In genomic region chr3:161252143-161252542, GRCh38 we compare ENCODE assay signal across 24 cellular contexts. TPM values are rescaled to one million over a fixed set of nuclear protein-coding genes. Genes with fewer than 3 reads are reported as not detected.
DNase-seq lines count a peak whose midpoint lies in the region; ATAC-seq, FAIRE-seq and TF ChIP-seq lines count a peak whose summit lies in the region.
"Had no signal": no experiment of that assay in that cellular context is flagged by ENCODE, and none has a peak within 500 bp of the region (broad histone marks: within the 10 kb centered on the region; RNA-seq: fewer than 3 reads in every experiment).

No MANE protein-coding gene starts in this region.

- dilution Hi-C loops in mammary epithelial cell (cut with HindIII; ENCODE audit: low sequenced_read_pairs) = no loop called here

- TF ChIP-seq RAD21 in K562 (CRISPR knock-in tag; conservative IDR thresholded peaks at IDR 0.05 in 1 of 2, IDR thresholded peaks at IDR 0.05 in 1 of 2) = no peak

- no peak for TF ChIP-seq EP300 in K562 (IDR thresholded peaks at IDR 0.05; ENCODE audit: low read length)

- POLR2A ChIA-PET in MCF 10A (lab: Yijun Ruan, JAX) = interaction anchor here (0.6 to 1.3 kb wide), 2 partner anchors 31 to 153 kb away, joined by 3 read pairs; partner anchors contain the start of gene NMD3
- POLR2A ChIA-PET in K562 (lab: Yijun Ruan, JAX) = interaction anchor here (0.5 to 1.7 kb wide), 3 partner anchors 10 to 308 kb away, joined by 3 to 4 read pairs (median 4); no protein-coding TSS in a partner anchor
- POLR2A ChIA-PET in CD4-positive, alpha-beta memory T cell (lab: Charles Lee; ENCODE audit: partially characterized antibody) = no interaction called here

- peaks cover 86% of the 10 kb centered on the region for H3K36me3 Mint-ChIP-seq in MCF 10A (ENCODE audit: insufficient read depth, unreplicated experiment)
- H3K36me3 Mint-ChIP-seq in CD4-positive, alpha-beta memory T cell = peaks cover 51 to 64% of the 10 kb centered on the region in 2 donors

- no peaks in the 10 kb centered on the region for H3K9me3 Mint-ChIP-seq in MCF 10A (ENCODE audit: unreplicated experiment)
- H3K9me3 Mint-ChIP-seq in CD4-positive, alpha-beta memory T cell = no peaks in the 10 kb centered on the region
- H3K9me3 Mint-ChIP-seq: CD14-positive monocyte; CD4-positive, alpha-beta T cell had no signal

- H3K36me3 ChIP-seq in mammary epithelial cell (ENCODE audit: insufficient read depth, low read length) (peaks cover 51% of the 10 kb centered on the region), K562 (ENCODE audit: control insufficient read depth, insufficient read depth, low read length) (peaks cover 76% of the 10 kb centered on the region)
- H3K36me3 ChIP-seq in CD4-positive, alpha-beta memory T cell (ENCODE audit: insufficient read depth, low read length) = peaks cover 39% of the 10 kb centered on the region

- H3K4me1 Mint-ChIP-seq in MCF 10A (ENCODE audit: insufficient read depth, unreplicated experiment) = peaks cover 9% of the 10 kb centered on the region
- H3K4me1 Mint-ChIP-seq in CD4-positive, alpha-beta memory T cell = peaks cover 0 to 7% (median 5%) of the 10 kb centered on the region in 4 donors
- H3K4me1 Mint-ChIP-seq: CD14-positive monocyte had no signal

- ATAC-seq in K562 = no peak
- ATAC-seq: A549 had no signal

- no peak for FAIRE-seq in K562 (lab: Jason Lieb, UNC)
- FAIRE-seq: A549, GM12891, GM18507 had no signal

- H3K9ac ChIP-seq in mammary epithelial cell (ENCODE audit: insufficient read depth, low read length) (no peak overlapping the region), K562 (ENCODE audit: insufficient read depth in 1 of 2, low read depth in 2 of 2, low read length in 2 of 2) (no peak overlapping the region)
- H3K9ac ChIP-seq: BLaER1 treated with 17β-estradiol and CSF1 and Interleukin-3, amounts not matched to agents 10 nM and 100 nM had no signal

- CTCF ChIA-PET in mammary epithelial cell (lab: Charles Lee; ENCODE audit: low non-redundant PET) = no interaction called here
- CTCF ChIA-PET in MCF 10A (lab: Yijun Ruan, JAX) = interaction anchor here (0.6 kb wide), 1 partner anchor 455 kb away, joined by 3 read pairs; no protein-coding TSS in a partner anchor
- CTCF ChIA-PET in K562 (lab: Yijun Ruan, JAX; ENCODE audit: low intra/inter-chr PET ratio) = no interaction called here
- CTCF ChIA-PET in CD4-positive, alpha-beta memory T cell (lab: Charles Lee; ENCODE audit: partially characterized antibody) = no interaction called here

- peaks cover 24% of the 10 kb centered on the region for H3K79me2 ChIP-seq in mammary epithelial cell (ENCODE audit: insufficient read depth, low read length)
- no peaks in the 10 kb centered on the region for H3K79me2 ChIP-seq in K562 (ENCODE audit: control insufficient read depth, insufficient read depth, low read length)

- H3K27ac ChIP-seq in mammary epithelial cell (ENCODE audit: insufficient read depth, low read depth, low read length) (peak overlapping the region; percentile 37), K562 (ENCODE audit: extremely low read depth, low read depth, low read length) (no peak overlapping the region), epithelial cell of prostate (peak overlapping the region; percentile 54)
- H3K27ac ChIP-seq in CD4-positive, alpha-beta memory T cell (ENCODE audit: low read depth, low read length) = no peak overlapping the region
- H3K27ac ChIP-seq: 22Rv1; A549; BLaER1 treated with 17β-estradiol and CSF1 and Interleukin-3, amounts not matched to agents 10 nM and 100 nM had no signal

- H3K4me3 Mint-ChIP-seq in MCF 10A (ENCODE audit: unreplicated experiment) = no peak overlapping the region
- no peak overlapping the region for H3K4me3 Mint-ChIP-seq in CD4-positive, alpha-beta memory T cell
- H3K4me3 Mint-ChIP-seq: CD14-positive monocyte; CD4-positive, alpha-beta T cell had no signal

- no peaks in the 10 kb centered on the region for H3K27me3 Mint-ChIP-seq in MCF 10A (ENCODE audit: insufficient read depth, unreplicated experiment)
- H3K27me3 Mint-ChIP-seq in CD4-positive, alpha-beta memory T cell = no peaks in the 10 kb centered on the region
- H3K27me3 Mint-ChIP-seq: CD4-positive, alpha-beta T cell had no signal

- H3K4me2 ChIP-seq in mammary epithelial cell (ENCODE audit: insufficient read depth, low read depth, low read length) = no peak overlapping the region
- H3K4me2 ChIP-seq in K562 (ENCODE audit: insufficient read depth, low read length) = no peak overlapping the region
- H3K4me2 ChIP-seq: A549; BLaER1 treated with 17β-estradiol and CSF1 and Interleukin-3, amounts not matched to agents 10 nM and 100 nM had no signal

- H4K20me1 ChIP-seq in mammary epithelial cell (ENCODE audit: insufficient read depth, low read length) (no peaks in the 10 kb centered on the region), K562 (replicated peaks; ENCODE audit: control insufficient read depth, insufficient read depth, low read length) (no peaks in the 10 kb centered on the region)

- WGBS in mammary epithelial cell (ENCODE audit: low coverage, missing lambda C conversion rate) = 87% methylated on average over 5 of the region's 5 CpGs
- whole genome bisulfite sequencing in K562 (ENCODE audit: insufficient coverage, low coverage, missing lambda C conversion rate) = 96% methylated on average over 5 of the region's 5 CpGs

- intact Hi-C loops in mammary epithelial cell (cut with micrococcal nuclease) = no loop called here
- intact Hi-C loops in MCF 10A (cut with micrococcal nuclease) = no loop called here
- intact Hi-C loops in K562 (cut with micrococcal nuclease) = no loop called here
- intact Hi-C loops in CD4-positive, alpha-beta memory T cell (cut with micrococcal nuclease) = no loop called here

- H3K4me3 ChIP-seq in mammary epithelial cell (replicated peaks in 1 of 3; ENCODE audit: insufficient read depth in 1 of 3, low read depth in 2 of 3, low read length in 3 of 3) = no peak overlapping the region
- no peak overlapping the region for H3K4me3 ChIP-seq in K562
- no peak overlapping the region for H3K4me3 ChIP-seq in CD4-positive, alpha-beta memory T cell (ENCODE audit: low read length in 2 of 2)
- H3K4me3 ChIP-seq: A549; BLaER1 treated with 17β-estradiol and CSF1 and Interleukin-3, amounts not matched to agents 10 nM and 100 nM had no signal

- H3K27ac Mint-ChIP-seq in MCF 10A (ENCODE audit: low read depth, unreplicated experiment) = no peak overlapping the region
- no peak overlapping the region for H3K27ac Mint-ChIP-seq in CD4-positive, alpha-beta memory T cell
- H3K27ac Mint-ChIP-seq: CD4-positive, alpha-beta T cell had no signal

- TF ChIP-seq CTCF in mammary epithelial cell (conservative IDR thresholded peaks at IDR 0.05 in 1 of 2, IDR thresholded peaks at IDR 0.05 in 1 of 2; ENCODE audit: extremely low read depth in 1 of 2, insufficient read depth in 1 of 2, low read depth in 1 of 2, low read length in 2 of 2) (no peak), MCF 10A (IDR thresholded peaks at IDR 0.05; ENCODE audit: unreplicated experiment) (no peak), K562 (IDR thresholded peaks at IDR 0.05 in 2 of 3, conservative IDR thresholded peaks at IDR 0.05 in 1 of 3; ENCODE audit: insufficient read depth in 2 of 3, low read depth in 1 of 3, low read length in 3 of 3) (no peak)

- no peaks in the 10 kb centered on the region for H3K27me3 ChIP-seq in mammary epithelial cell (ENCODE audit: insufficient read depth, low read length)
- H3K27me3 ChIP-seq in K562 (ENCODE audit: control insufficient read depth in 2 of 2, insufficient read depth in 2 of 2, low read length in 2 of 2) = no peaks in the 10 kb centered on the region
- H3K27me3 ChIP-seq in CD4-positive, alpha-beta memory T cell (ENCODE audit: insufficient read depth, low read length) = no peaks in the 10 kb centered on the region
- H3K27me3 ChIP-seq: BE2C; BLaER1 treated with 17β-estradiol and CSF1 and Interleukin-3, amounts not matched to agents 10 nM and 100 nM had no signal

- BruUV-seq in mammary epithelial cell (replicated peaks; lab: Mats Ljungman, UMichigan) (no TSS peak), MCF 10A (replicated peaks; lab: Mats Ljungman, UMichigan) (no TSS peak), K562 (replicated peaks; lab: Mats Ljungman, UMichigan) (no TSS peak)

- H3K9me3 ChIP-seq in mammary epithelial cell (replicated peaks; ENCODE audit: insufficient read depth, low read length) (no peaks in the 10 kb centered on the region), K562 (replicated peaks; ENCODE audit: control insufficient read depth, insufficient read depth, low read depth, low read length) (no peaks in the 10 kb centered on the region)
- no peaks in the 10 kb centered on the region for H3K9me3 ChIP-seq in CD4-positive, alpha-beta memory T cell (ENCODE audit: control insufficient read depth in 1 of 2, low read length in 2 of 2)
- H3K9me3 ChIP-seq: A549; BE2C; BLaER1 treated with 17β-estradiol and CSF1 and Interleukin-3, amounts not matched to agents 10 nM and 100 nM had no signal

- H3K9me1 ChIP-seq in K562 (ENCODE audit: control insufficient read depth, insufficient read depth, low read length) = no peaks in the 10 kb centered on the region

- H3K4me1 ChIP-seq in mammary epithelial cell (ENCODE audit: insufficient read depth, low read length) (peaks cover 10% of the 10 kb centered on the region), K562 (replicated peaks in 1 of 2; ENCODE audit: control insufficient read depth in 2 of 2, insufficient read depth in 2 of 2, low read length in 2 of 2) (no peaks in the 10 kb centered on the region)
- no peaks in the 10 kb centered on the region for H3K4me1 ChIP-seq in CD4-positive, alpha-beta memory T cell (ENCODE audit: insufficient read depth, low read length)
- H3K4me1 ChIP-seq: A549, BE2C had no signal

- no peak for TF ChIP-seq POLR2A in K562 (conservative IDR thresholded peaks at IDR 0.05)

- H2AFZ ChIP-seq in mammary epithelial cell (ENCODE audit: low read depth, low read length) (no peak overlapping the region), K562 (ENCODE audit: low read depth, low read length) (no peak overlapping the region)

- DNase-seq in mammary epithelial cell = no peak
- no peak for DNase-seq in MCF 10A (ENCODE audit: unreplicated experiment)
- no peak for DNase-seq in K562 (ENCODE audit: extremely low read depth in 1 of 4, low spot score in 3 of 4)
- no peak for DNase-seq in epithelial cell of prostate (ENCODE audit: low read depth, low spot score)
- DNase-seq in CD4-positive, alpha-beta memory T cell = no peak
- DNase-seq in A172 (ENCODE audit: low spot score) = no peak
- DNase-seq: ACHN; AML-193; BE2C; Calu3; CD4-positive, alpha-beta T cell; COR-L47; DMS53; DMS79 treated with DMSO at 0.1 percent for 48 hours; GF-D8; GOT3; H7; HCEC 1CT had no signal

- in situ Hi-C loops in mammary epithelial cell (cut with MboI; ENCODE audit: low sequenced_read_pairs in 2 of 2) (loop anchor here in 1 of 2 donors (25.0 kb wide), 1 partner anchor 565 kb away; the partner anchor contains the start of gene ARL14), K562 (cut with MboI) (no loop called here)

RNA-seq across cellular contexts. Expression of gene NMD3, which starts 31.0 kb away (rescaled TPM):
- 100 to 1,000 TPM in 1 of 2 donors, 10 to 100 TPM in 1; 74.4 to 112 TPM for total RNA-seq in mammary epithelial cell
- 41.0 TPM for polyA plus RNA-seq in mammary epithelial cell
- polyA minus RNA-seq in mammary epithelial cell = 58.4 TPM
- 84.6 and 89.6 TPM in 2 replicates for total RNA-seq in MCF 10A (2022)
- total RNA-seq in K562 (2011; cell fraction: chromatin; rRNA removed; ENCODE audit: low replicate concordance) = 58.4 and 103 TPM in 2 replicates
- 37.9 and 41.5 TPM in 2 replicates for total RNA-seq in K562 (2011; cell fraction: nucleolus; rRNA removed)
- total RNA-seq in K562 (2011; cell fraction: nucleoplasm; rRNA removed) = 45.5 and 54.7 TPM in 2 replicates
- 60.3 and 63.5 TPM in 2 replicates for total RNA-seq in K562 (2014; rRNA removed)
- total RNA-seq in K562 (2014; rRNA removed; fragmentation: Illumina TruSeq; extraction: Trizol) = 121 and 133 TPM in 2 replicates
- 69.0 and 77.0 TPM in 2 replicates for total RNA-seq in K562 (2015; rRNA removed; fragmentation: Illumina TruSeq; extraction: Trizol)
- total RNA-seq in K562 (2021) = 105 and 111 TPM in 2 replicates
- polyA plus RNA-seq in K562 (2011; rRNA removed) = 107 and 129 TPM in 2 replicates
- 25.1 and 41.6 TPM in 2 replicates for polyA plus RNA-seq in K562 (2011; cell fraction: cytosol; rRNA removed)
- 39.7 and 55.4 TPM in 2 replicates for polyA plus RNA-seq in K562 (2011; cell fraction: nucleus; rRNA removed)
- polyA plus RNA-seq in K562 (2012) = 73.3 and 75.3 TPM in 2 replicates
- 96.9 and 100 TPM in 2 replicates for polyA plus RNA-seq in K562 (2014; fragmentation: Illumina TruSeq; extraction: Trizol)
- 100 to 1,000 TPM; 147 to 178 TPM for polyA plus RNA-seq in K562 (2014; fragmentation: Nextera tagmentation; extraction: Ambion mirVana)
- 63.6 and 73.9 TPM in 2 replicates for polyA plus RNA-seq in K562 (2014; rRNA removed)
- 248 and 292 TPM in 2 replicates for polyA minus RNA-seq in K562 (2011; rRNA and poly(A)+ RNA removed)
- 69.3 and 87.1 TPM in 2 replicates for polyA minus RNA-seq in K562 (2011; cell fraction: cytosol; rRNA and poly(A)+ RNA removed)
- polyA minus RNA-seq in K562 (2011; cell fraction: nucleus; rRNA and poly(A)+ RNA removed) = 50.4 and 91.6 TPM in 2 replicates
- total RNA-seq in CD4-positive, alpha-beta memory T cell = 10 to 100 TPM; 38.7 to 41.4 TPM
- 10 to 100 TPM; 42.8 to 52.6 TPM for polyA plus RNA-seq in CD4-positive, alpha-beta memory T cell
- total RNA-seq in A172 (2014; rRNA removed; shearing (Covaris generic)) = 68.4 and 78.5 TPM in 2 replicates

Comparison
In these comparisons a context has a peak if more than half of its experiments do, and no peak if none do; other contexts are left out.
1. H3K27ac ChIP-seq: peak in mammary epithelial cell (single experiment) and epithelial cell of prostate (single experiment); none in K562 (single experiment) and CD4-positive, alpha-beta memory T cell (single experiment).